In genomic region chr16:88024491-88025467, GRCh38 we compare ENCODE assay signal across 8 cellular contexts.
DNase-seq lines count a peak whose midpoint lies in the region; ATAC-seq and TF ChIP-seq lines count a peak whose summit lies in the region.
"Not testable (repeated sequence)": the region's sequence is repeated elsewhere in the genome, so short reads cannot be mapped to it uniquely, and the experiment has no call there.

No MANE protein-coding gene starts in this region.

- WGBS in prostate gland, result 60% methylated on average over 31 of the region's 31 CpGs
- 76% methylated on average over 31 of the region's 31 CpGs for WGBS in aorta, 2 donors

- intact Hi-C loops in prostate gland (cut with DNase I); aorta (cut with DNase I): not testable (repeated sequence)

- H3K9me3 Mint-ChIP-seq in activated naive CD4-positive, alpha-beta T cell treated with anti-CD3 and anti-CD28 coated beads, Interleukin-2, amount 50 U/mL, for 72 hours, result not testable (repeated sequence)

- not testable (repeated sequence) for H3K4me3 ChIP-seq in kidney epithelial cell (ENCODE audit: low read depth, low read length); prostate gland; aorta (ENCODE audit: low read length in 2 of 2)

- H3K27ac Mint-ChIP-seq in activated naive CD4-positive, alpha-beta T cell treated with anti-CD3 and anti-CD28 coated beads, Interleukin-2, amount 50 U/mL, for 72 hours, result peak overlapping the region; percentile 14 to 88

- not testable (repeated sequence) for H3K27me3 ChIP-seq in kidney epithelial cell (ENCODE audit: control insufficient read depth, insufficient read depth, low read length); prostate gland (replicated peaks; ENCODE audit: insufficient read depth); aorta (ENCODE audit: control insufficient read depth in 1 of 2, insufficient read depth in 2 of 2, low read length in 1 of 2)

- DNase-seq in ELF-1 (ENCODE audit: low read depth, low spot score), result peak; percentile 66
- DNase-seq in LHCN-M2 (ENCODE audit: low read depth), result peak; percentile 93
- peak; percentile 83 for DNase-seq in SIG-M5 treated with dmso at 0.1 percent for 504 hours (lab: John Stamatoyannopoulos, UW; ENCODE audit: unreplicated experiment)
- DNase-seq in activated naive CD4-positive, alpha-beta T cell treated with anti-CD3 and anti-CD28 coated beads, Interleukin-2, amount 50 U/mL, for 72 hours (ENCODE audit: low spot score in 2 of 2), result peak in 1 of 2 donors; percentile 63
- DNase-seq in kidney epithelial cell (ENCODE audit: low read depth), result peak; percentile 64
- not testable (repeated sequence) for DNase-seq in prostate gland (ENCODE audit: low spot score)
- DNase-seq in aorta, result peak in 1 of 2 donors; percentile 70

- H3K36me3 Mint-ChIP-seq in activated naive CD4-positive, alpha-beta T cell treated with anti-CD3 and anti-CD28 coated beads, Interleukin-2, amount 50 U/mL, for 72 hours, result not testable (repeated sequence)

- not testable (repeated sequence) for TF ChIP-seq POLR2A in prostate gland (IDR thresholded peaks at IDR 0.05)

- not testable (repeated sequence) for H3K27ac ChIP-seq in prostate gland; aorta (ENCODE audit: low read depth in 1 of 2, low read length in 2 of 2)

- peak; percentile 67 to 90 for ATAC-seq in activated naive CD4-positive, alpha-beta T cell treated with anti-CD3 and anti-CD28 coated beads, Interleukin-2, amount 50 U/mL, for 72 hours
- ATAC-seq in esophagus mucosa (peak; percentile 74), aorta (ENCODE audit: low FRiP score) (peak; percentile 53)

- H3K9me3 ChIP-seq in prostate gland; aorta (ENCODE audit: control insufficient read depth, low read length): not testable (repeated sequence)

- TF ChIP-seq CTCF in kidney epithelial cell (IDR thresholded peaks at IDR 0.05; ENCODE audit: insufficient read depth, low read length, poor library complexity, severe bottlenecking) (peak; percentile 65), prostate gland (IDR thresholded peaks at IDR 0.05) (peak in 3 of 4 experiments; percentile 26 to 43 (median 39))

- not testable (repeated sequence) for H3K4me1 ChIP-seq in prostate gland (replicated peaks); aorta (ENCODE audit: control insufficient read depth in 1 of 2, insufficient read depth in 2 of 2, low read length in 2 of 2)

- not testable (repeated sequence) for H3K36me3 ChIP-seq in kidney epithelial cell (ENCODE audit: control insufficient read depth, insufficient read depth, low read length); prostate gland; aorta (ENCODE audit: control insufficient read depth in 1 of 2, insufficient read depth in 2 of 2, low read length in 1 of 2)
